ENCODE assay signal across 18 cellular contexts in the genomic region with DNA sequence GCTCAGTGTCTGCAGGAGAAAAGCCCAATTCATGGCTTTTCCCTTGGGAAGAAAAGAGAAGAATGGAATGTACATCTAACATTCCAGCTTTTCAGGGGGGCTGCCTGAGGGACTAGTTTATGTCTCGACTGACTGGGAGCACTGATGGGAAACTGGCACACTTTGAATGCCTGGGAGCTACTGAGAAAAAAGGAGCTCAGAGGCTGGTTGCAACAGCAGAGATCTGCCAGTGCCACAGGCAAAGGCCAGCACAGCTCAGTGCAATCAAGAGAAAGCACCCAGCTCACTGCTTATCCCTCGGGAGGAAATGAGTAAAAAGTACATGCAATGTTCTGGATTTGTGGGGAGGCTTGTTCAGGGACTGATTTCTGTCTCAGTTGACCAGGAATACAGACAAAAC.
"Had no signal": no experiment of that assay in that cellular context is flagged by ENCODE, and none has a peak within 500 bp of the region (broad histone marks: within the 10 kb centered on the region; RNA-seq: fewer than 3 reads in every experiment).

No MANE protein-coding gene starts in this region.

- H3K27ac Mint-ChIP-seq: activated CD4-positive, alpha-beta memory T cell treated with anti-CD3 and anti-CD28 coated beads for 36 hours; activated naive CD8-positive, alpha-beta T cell; memory B cell; natural killer cell treated with Interleukin-12 subunit alpha and Interleukin-12 subunit beta and Interleukin-15 and Interleukin-18, amount 100 ng/mL, for 72 hours; T-helper 17 cell had no signal

- H3K27me3 ChIP-seq: foreskin keratinocyte, heart left ventricle, left lung, upper lobe of right lung had no signal

- H3K4me1 Mint-ChIP-seq: memory B cell, T-helper 17 cell had no signal

- H3K9me3 ChIP-seq: prostate gland, upper lobe of right lung had no signal

- H3K4me3 Mint-ChIP-seq: activated CD4-positive, alpha-beta memory T cell treated with anti-CD3 and anti-CD28 coated beads for 36 hours; activated naive CD8-positive, alpha-beta T cell; memory B cell; natural killer cell treated with Interleukin-12 subunit alpha and Interleukin-12 subunit beta and Interleukin-15 and Interleukin-18, amount 100 ng/mL, for 72 hours; T-helper 17 cell had no signal

- H3K4me1 ChIP-seq: foreskin keratinocyte, left lung, prostate gland, upper lobe of right lung had no signal

- ATAC-seq: activated CD4-positive, CD25-positive, alpha-beta regulatory T cell treated with anti-CD3 and anti-CD28 coated beads, Interleukin-2, amount 50 U/mL, for 24 hours; esophagus mucosa; foreskin keratinocyte; heart left ventricle; left lung; natural killer cell treated with Interleukin-12 subunit alpha and Interleukin-12 subunit beta and Interleukin-15 and Interleukin-18, amount 100 ng/mL, for 72 hours; sciatic nerve; T-helper 17 cell; upper lobe of right lung had no signal

- DNase-seq: activated CD4-positive, alpha-beta memory T cell treated with anti-CD3 and anti-CD28 coated beads for 36 hours; activated gamma-delta T cell; activated T-cell treated with anti-CD3 and anti-CD28 coated beads, Interleukin-2, amount 50 U/mL, for 48 hours; foreskin keratinocyte; heart left ventricle; left lung; occipital lobe; stimulated activated CD4-positive, alpha-beta T cell treated with anti-CD3 and anti-CD28 coated beads, Interleukin-2, amount 100 ng/mL, for 48 hours; stimulated activated naive CD4-positive, alpha-beta T cell treated with Interleukin-2 at 50 U/mL for 16 hours; T-helper 17 cell; upper lobe of right lung had no signal

- H3K36me3 ChIP-seq: heart left ventricle, left lung, prostate gland, upper lobe of right lung had no signal

- H3K27ac ChIP-seq: foreskin keratinocyte, heart left ventricle, left lung, prostate gland, upper lobe of right lung had no signal

- H3K4me3 ChIP-seq: heart left ventricle, left lung, prostate gland, upper lobe of right lung had no signal
